Comparison of ENCODE assay signal across 9 cellular contexts in the genomic region with DNA sequence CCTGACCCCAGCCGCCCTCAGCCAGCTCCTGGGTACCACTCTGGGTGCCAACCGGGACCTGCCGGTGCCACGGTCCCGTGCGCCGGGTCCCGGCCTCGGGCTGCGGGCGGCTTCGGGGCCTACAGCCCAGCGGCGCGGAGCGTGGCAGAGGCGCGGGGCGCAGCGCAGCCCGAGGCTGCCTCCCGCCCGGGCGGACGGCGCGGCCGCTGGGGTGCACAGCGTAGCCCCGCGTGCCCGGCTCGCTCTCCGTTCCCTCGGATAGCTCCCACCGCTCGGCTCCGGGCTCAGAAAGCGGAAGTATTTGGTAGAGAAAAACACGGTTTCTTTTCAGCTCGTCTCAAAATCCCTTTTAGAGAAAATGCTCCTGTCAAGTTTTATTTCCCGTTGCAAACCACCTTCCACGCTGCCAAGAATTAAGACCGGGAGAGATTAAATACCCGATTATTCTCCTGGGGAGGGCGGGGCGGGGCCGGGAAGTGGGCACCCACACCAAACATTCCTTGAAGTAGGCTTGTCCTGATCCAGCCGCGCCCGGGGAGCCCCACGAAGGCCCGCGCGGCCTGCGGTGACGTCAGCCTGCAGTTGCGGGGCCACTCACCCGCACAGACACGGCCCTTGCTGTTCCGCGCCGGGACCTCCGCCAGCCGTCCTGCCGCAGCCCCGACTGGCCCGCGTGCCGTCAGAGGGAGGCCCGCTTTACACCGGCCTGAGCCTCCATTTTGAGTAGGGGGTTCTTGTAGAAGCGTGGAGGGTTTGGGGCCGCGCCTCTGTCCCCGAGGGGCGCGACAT.
DNase-seq lines count a peak whose midpoint lies in the region; ATAC-seq and TF ChIP-seq lines count a peak whose summit lies in the region.
"Had no signal": no experiment of that assay in that cellular context is flagged by ENCODE, and none has a peak within 500 bp of the region (broad histone marks: within the 10 kb centered on the region; RNA-seq: fewer than 3 reads in every experiment).

No MANE protein-coding gene starts in this region.

- H3K27me3 ChIP-seq in adipocyte (replicated peaks; ENCODE audit: control insufficient read depth, insufficient read depth, low read length) (peaks cover 18% of the 10 kb centered on the region), tibial artery (peaks cover 0 to 95% of the 10 kb centered on the region in 2 donors)

- no peak overlapping the region for H3K27ac ChIP-seq in tibial artery

- no peaks in the 10 kb centered on the region for H3K36me3 ChIP-seq in adipocyte (ENCODE audit: control insufficient read depth, insufficient read depth, low read length, severe bottlenecking)
- H3K36me3 ChIP-seq in tibial artery, result no peaks in the 10 kb centered on the region

- peak overlapping the region; percentile 78 for H3K4me3 ChIP-seq in adipocyte (ENCODE audit: low read length)
- peak overlapping the region; percentile 38 to 42 for H3K4me3 ChIP-seq in tibial artery

- no peak for TF ChIP-seq CTCF in tibial artery (IDR thresholded peaks at IDR 0.05)

- H3K9me3 ChIP-seq in adipocyte (ENCODE audit: control insufficient read depth, low read length), result no peaks in the 10 kb centered on the region
- no peaks in the 10 kb centered on the region for H3K9me3 ChIP-seq in tibial artery

- H3K4me3 Mint-ChIP-seq in memory B cell, result peak overlapping the region; percentile 52

- H3K36me3 Mint-ChIP-seq in memory B cell, result peaks cover 3% of the 10 kb centered on the region

- peak overlapping the region; percentile 69 for H3K9ac ChIP-seq in adipocyte (ENCODE audit: low read length)

- peaks cover 40% of the 10 kb centered on the region for H3K27me3 Mint-ChIP-seq in memory B cell

- H3K9me3 Mint-ChIP-seq in memory B cell, result no peaks in the 10 kb centered on the region
- H3K9me3 Mint-ChIP-seq: activated CD4-positive, alpha-beta T cell treated with anti-CD3 and anti-CD28 coated beads, Interleukin-2, amount 10 ng/mL, durations not matched to agents 24 days and 14 days had no signal

- H3K4me1 Mint-ChIP-seq in memory B cell, result peaks cover 8% of the 10 kb centered on the region

- no peaks in the 10 kb centered on the region for H3K4me1 ChIP-seq in adipocyte (ENCODE audit: control insufficient read depth, insufficient read depth, low read length)
- H3K4me1 ChIP-seq in tibial artery, result peaks cover 0 to 13% (median 8%) of the 10 kb centered on the region in 4 donors

- intact Hi-C loops in tibial artery (cut with DNase I; ENCODE audit: low total_unique reads), result loop anchor here (10.0 kb wide), 2 partner anchors 732 to 902 kb away; no protein-coding TSS in a partner anchor

- H3K27ac Mint-ChIP-seq in memory B cell, result no peak overlapping the region
- H3K27ac Mint-ChIP-seq: activated CD4-positive, alpha-beta T cell treated with anti-CD3 and anti-CD28 coated beads, Interleukin-2, amount 10 ng/mL, durations not matched to agents 24 days and 14 days had no signal

- no peak for DNase-seq in activated CD4-positive, CD25-positive, alpha-beta regulatory T cell (lab: John Stamatoyannopoulos, UW)
- DNase-seq in adipocyte (ENCODE audit: low read depth) (peak; percentile 44), memory B cell (ENCODE audit: low spot score in 2 of 2) (no peak), tibial artery (peak; percentile 26 to 66), T1000 (lab: John Stamatoyannopoulos, UW) (no peak)
- DNase-seq in stimulated activated CD4-positive, alpha-beta T cell treated with anti-CD3 and anti-CD28 coated beads, Interleukin-4, amount 100 ng/mL, for 4 hours, result no peak
- DNase-seq in effector CD4-positive, alpha-beta T cell, result no peak
- DNase-seq: activated CD4-positive, alpha-beta T cell treated with anti-CD3 and anti-CD28 coated beads, Interleukin-2, amount 10 ng/mL, durations not matched to agents 24 days and 14 days had no signal

- ATAC-seq in activated CD4-positive, CD25-positive, alpha-beta regulatory T cell treated with anti-CD3 and anti-CD28 coated beads, Interleukin-2, amount 50 U/mL, for 24 hours, result peak; percentile 36 to 57
- ATAC-seq in memory B cell (ENCODE audit: low read depth), result peak; percentile 46

Comparison
In these comparisons a context has a peak if more than half of its experiments do, and no peak if none do; other contexts are left out.
1. DNase-seq: peak in adipocyte (single experiment) and tibial artery (2 of 2); none in activated CD4-positive, CD25-positive, alpha-beta regulatory T cell (0 of 4), memory B cell (0 of 2), stimulated activated CD4-positive, alpha-beta T cell treated with anti-CD3 and anti-CD28 coated beads, Interleukin-4, amount 100 ng/mL, for 4 hours (0 of 2), T1000 (single experiment) and effector CD4-positive, alpha-beta T cell (single experiment).